ENCODE assay signal across 9 cellular contexts in genomic region chr4:146458594-146458993, GRCh38.
DNase-seq lines count a peak whose midpoint lies in the region; ATAC-seq lines count a peak whose summit lies in the region.
"Had no signal": no experiment of that assay in that cellular context is flagged by ENCODE, and none has a peak within 500 bp of the region (broad histone marks: within the 10 kb centered on the region; RNA-seq: fewer than 3 reads in every experiment).

No MANE protein-coding gene starts in this region.

- no peak overlapping the region for H3K4me2 ChIP-seq in trophoblast cell (ENCODE audit: low read length)

- no peaks in the 10 kb centered on the region for H3K27me3 ChIP-seq in effector memory CD4-positive, alpha-beta T cell (replicated peaks; ENCODE audit: control insufficient read depth, insufficient read depth, low read length, poor library complexity, severe bottlenecking)
- no peaks in the 10 kb centered on the region for H3K27me3 ChIP-seq in trophoblast cell (ENCODE audit: insufficient read depth, low read length)

- H3K36me3 ChIP-seq in effector memory CD4-positive, alpha-beta T cell (ENCODE audit: control insufficient read depth, insufficient read depth, low read length) = no peaks in the 10 kb centered on the region
- no peaks in the 10 kb centered on the region for H3K36me3 ChIP-seq in trophoblast cell (ENCODE audit: control insufficient read depth in 1 of 2, insufficient read depth in 2 of 2, low read length in 2 of 2)

- no peak overlapping the region for H2AFZ ChIP-seq in trophoblast cell (ENCODE audit: insufficient read depth, low read length, poor library complexity)

- H3K9me3 ChIP-seq in effector memory CD4-positive, alpha-beta T cell (ENCODE audit: control insufficient read depth, low read length) = no peaks in the 10 kb centered on the region
- no peaks in the 10 kb centered on the region for H3K9me3 ChIP-seq in trophoblast cell (ENCODE audit: insufficient read depth, low read depth, low read length)

- no peak overlapping the region for H2BK5ac ChIP-seq in trophoblast cell (ENCODE audit: low read depth, low read length, poor library complexity)

- H4K91ac ChIP-seq in trophoblast cell (ENCODE audit: low read depth, low read length) = no peak overlapping the region

- H3K14ac ChIP-seq in trophoblast cell (ENCODE audit: low read length) = no peak overlapping the region

- H3K23ac ChIP-seq in trophoblast cell (ENCODE audit: low read length) = no peak overlapping the region

- H3K4me3 ChIP-seq in effector memory CD4-positive, alpha-beta T cell (ENCODE audit: insufficient read depth, low read depth, low read length, poor library complexity, severe bottlenecking) = no peak overlapping the region
- H3K4me3 ChIP-seq in trophoblast cell (ENCODE audit: low read depth, low read length) = no peak overlapping the region

- no peak overlapping the region for H2AK5ac ChIP-seq in trophoblast cell (ENCODE audit: low read length)

- ATAC-seq in GM18519 (IDR thresholded peaks at IDR 0.05; ENCODE audit: low FRiP score, unreplicated experiment) (peak; percentile 78), GM21447 (IDR thresholded peaks at IDR 0.05; ENCODE audit: unreplicated experiment) (peak; percentile 89), HG03432 (IDR thresholded peaks at IDR 0.05; ENCODE audit: unreplicated experiment) (peak; percentile 93)

- H4K8ac ChIP-seq in trophoblast cell (ENCODE audit: low read depth, low read length) = no peak overlapping the region

- no peak for DNase-seq in effector memory CD4-positive, alpha-beta T cell
- DNase-seq in Ammon's horn (ENCODE audit: low spot score) (no peak), glomerular visceral epithelial cell (ENCODE audit: extremely low spot score) (no peak), trophoblast cell (no peak), hippocampal formation (lab: John Stamatoyannopoulos, UW) (no peak)
- DNase-seq: NCI-H1092 had no signal

- peak overlapping the region; percentile 53 for H3K27ac ChIP-seq in effector memory CD4-positive, alpha-beta T cell (ENCODE audit: insufficient read depth, low read length, poor library complexity, severe bottlenecking)
- no peak overlapping the region for H3K27ac ChIP-seq in trophoblast cell (ENCODE audit: low read depth, low read length)

- H3K79me2 ChIP-seq in trophoblast cell (ENCODE audit: control insufficient read depth, insufficient read depth, low read length, poor library complexity) = no peaks in the 10 kb centered on the region

- H3K9ac ChIP-seq in trophoblast cell (ENCODE audit: low read length) = no peak overlapping the region

- no peak overlapping the region for H3K4ac ChIP-seq in trophoblast cell (ENCODE audit: low read depth, low read length)

- no CpG with 5 or more reads among the region's 1 CpG for WGBS in trophoblast cell (ENCODE audit: extremely low coverage, insufficient coverage, insufficient read length)

- no peak overlapping the region for H3K18ac ChIP-seq in trophoblast cell (ENCODE audit: low read length)

- H3K4me1 ChIP-seq in effector memory CD4-positive, alpha-beta T cell (ENCODE audit: control insufficient read depth, insufficient read depth, low read length, poor library complexity, severe bottlenecking) = peaks cover 2% of the 10 kb centered on the region
- no peaks in the 10 kb centered on the region for H3K4me1 ChIP-seq in trophoblast cell (ENCODE audit: control insufficient read depth in 1 of 2, insufficient read depth in 2 of 2, low read length in 2 of 2)

- no peak overlapping the region for H2BK120ac ChIP-seq in trophoblast cell (ENCODE audit: insufficient read depth, low read length, poor library complexity)

- H3K79me1 ChIP-seq in trophoblast cell (ENCODE audit: low read length) = no peaks in the 10 kb centered on the region

- no peak overlapping the region for H4K12ac ChIP-seq in trophoblast cell (ENCODE audit: low read depth, low read length)

- no peak overlapping the region for H2BK12ac ChIP-seq in trophoblast cell (ENCODE audit: low read length)
